15 cellular contexts compared by ENCODE assay signal in the genomic region with DNA sequence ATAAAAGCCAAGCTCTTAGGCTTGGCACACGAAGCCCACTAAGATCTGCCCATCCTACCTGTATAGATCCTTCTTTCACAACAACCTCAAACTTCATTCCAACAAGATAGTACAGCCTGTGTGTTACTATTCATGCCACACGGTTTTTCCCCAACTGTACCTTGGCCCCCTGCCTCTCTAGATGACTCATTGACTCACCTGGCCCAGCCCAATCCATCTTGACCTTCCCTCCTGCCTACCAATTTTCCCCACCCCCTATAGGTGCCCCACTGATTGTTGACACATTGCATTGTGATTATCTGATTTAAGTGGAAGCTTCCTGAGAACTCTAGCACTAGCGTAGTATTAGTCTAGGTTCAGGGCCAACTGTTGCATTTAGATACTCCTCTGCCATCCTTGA.
"Had no signal": no experiment of that assay in that cellular context is flagged by ENCODE, and none has a peak within 500 bp of the region (broad histone marks: within the 10 kb centered on the region; RNA-seq: fewer than 3 reads in every experiment).

No MANE protein-coding gene starts in this region.

- DNase-seq: activated CD4-positive, alpha-beta T cell treated with anti-CD3 and anti-CD28 coated beads for 48 hours; activated CD8-positive, alpha-beta memory T cell treated with anti-CD3 and anti-CD28 coated beads for 24 hours; activated T-cell treated with anti-CD3 and anti-CD28 coated beads for 4 hours; aorta; heart left ventricle; left ventricle myocardium superior; right cardiac atrium; T-helper 17 cell; tibial artery had no signal

- H3K27ac ChIP-seq: tibial artery, vagina had no signal

- H3K36me3 ChIP-seq: heart left ventricle, tibial artery, vagina had no signal

- H3K4me2 ChIP-seq: smooth muscle cell had no signal

- ATAC-seq: activated naive CD4-positive, alpha-beta T cell treated with anti-CD3 and anti-CD28 coated beads, Interleukin-2, amount 50 U/mL, for 72 hours; heart left ventricle; left ventricle myocardium superior; right cardiac atrium; stimulated activated effector memory CD8-positive, alpha-beta T cell treated with anti-CD3 and anti-CD28 coated beads, Interleukin-12 subunit alpha, Interleukin-12 subunit beta, amount 100 ng/mL, for 72 hours; T-helper 17 cell; WTC11 had no signal

- H3K9me3 ChIP-seq: heart left ventricle, tibial artery, vagina had no signal

- FAIRE-seq: frontal cortex had no signal

- H3K27me3 ChIP-seq: heart left ventricle, tibial artery, vagina had no signal

- H3K4me3 ChIP-seq: heart left ventricle, smooth muscle cell, tibial artery, vagina had no signal

- H3K4me1 ChIP-seq: tibial artery, vagina had no signal
